ENCODE assay signal across 8 cellular contexts in genomic region chr11:61899146-61899841, GRCh38. TPM values are rescaled to one million over a fixed set of nuclear protein-coding genes. Genes with fewer than 3 reads are reported as not detected.
DNase-seq lines count a peak whose midpoint lies in the region; ATAC-seq and TF ChIP-seq lines count a peak whose summit lies in the region.

No MANE protein-coding gene starts in this region.

- peak; percentile 72 for DNase-seq in ACHN
- DNase-seq in NCI-H82 treated with DMSO at 0.1 percent for 48 hours (lab: John Stamatoyannopoulos, UW; ENCODE audit: unreplicated experiment): peak; percentile 12
- DNase-seq in activated CD4-positive, alpha-beta T cell treated with anti-CD3 and anti-CD28 coated beads, Interleukin-2, amount 50 U/mL, for 4 hours: peak; percentile 89 to 92
- DNase-seq in dedifferentiated amniotic fluid mesenchymal stem cell (ENCODE audit: extremely low spot score): peak; percentile 47
- DNase-seq in lower lobe of right lung: peak; percentile 91
- DNase-seq in stimulated activated CD8-positive, alpha-beta memory T cell treated with anti-CD3 and anti-CD28 coated beads, Interleukin-12 subunit alpha, Interleukin-12 subunit beta, amount 100 ng/mL, for 4 hours (ENCODE audit: low read depth): peak; percentile 80

- peak; percentile 100 for TF ChIP-seq CTCF in lower lobe of right lung (IDR thresholded peaks at IDR 0.05)

- ATAC-seq in GM18858 (IDR thresholded peaks at IDR 0.05; ENCODE audit: unreplicated experiment) (peak; percentile 47), HG03558 (IDR thresholded peaks at IDR 0.05; ENCODE audit: extremely low read depth, unreplicated experiment) (peak; percentile 56), lower lobe of right lung (peak; percentile 87 to 94)

- H3K27me3 ChIP-seq in lower lobe of right lung (ENCODE audit: low read depth): no peaks in the 10 kb centered on the region

- no peaks in the 10 kb centered on the region for H3K9me3 ChIP-seq in lower lobe of right lung

- intact Hi-C loops in lower lobe of right lung (cut with DNase I): no loop called here

- H3K4me3 ChIP-seq in lower lobe of right lung: no peak overlapping the region

- peaks cover 15% of the 10 kb centered on the region for H3K4me1 ChIP-seq in lower lobe of right lung

- peaks cover 8% of the 10 kb centered on the region for H3K36me3 ChIP-seq in lower lobe of right lung

- H3K27ac ChIP-seq in lower lobe of right lung: no peak overlapping the region

- in situ Hi-C loops in ACHN (cut with HindIII; ENCODE audit: low pct_ligation_motif_present, low pct_unique_long_range_greater_than_20kb, low sequenced_read_pairs): no loop called here

RNA-seq across cellular contexts. Expression of gene FADS3, which starts 7.9 kb away (rescaled TPM):
- total RNA-seq in lower lobe of right lung: 50.1 TPM

RNA-seq across cellular contexts. Expression of gene RAB3IL1, which starts 18.1 kb away (rescaled TPM):
- 11.4 TPM for total RNA-seq in lower lobe of right lung

RNA-seq across cellular contexts. Expression of gene BEST1, which starts 50.9 kb away (rescaled TPM):
- 14.1 TPM for total RNA-seq in lower lobe of right lung

Comparison
In these comparisons a context has a peak if more than half of its experiments do, and no peak if none do; other contexts are left out.
1. DNase-seq: peak in every context shown above with its lines; median percentile 91 in lower lobe of right lung; 90 in activated CD4-positive, alpha-beta T cell treated with anti-CD3 and anti-CD28 coated beads, Interleukin-2, amount 50 U/mL, for 4 hours; 80 in stimulated activated CD8-positive, alpha-beta memory T cell treated with anti-CD3 and anti-CD28 coated beads, Interleukin-12 subunit alpha, Interleukin-12 subunit beta, amount 100 ng/mL, for 4 hours; 72 in ACHN; 47 in dedifferentiated amniotic fluid mesenchymal stem cell; 12 in NCI-H82 treated with DMSO at 0.1 percent for 48 hours.